In the genomic region with DNA sequence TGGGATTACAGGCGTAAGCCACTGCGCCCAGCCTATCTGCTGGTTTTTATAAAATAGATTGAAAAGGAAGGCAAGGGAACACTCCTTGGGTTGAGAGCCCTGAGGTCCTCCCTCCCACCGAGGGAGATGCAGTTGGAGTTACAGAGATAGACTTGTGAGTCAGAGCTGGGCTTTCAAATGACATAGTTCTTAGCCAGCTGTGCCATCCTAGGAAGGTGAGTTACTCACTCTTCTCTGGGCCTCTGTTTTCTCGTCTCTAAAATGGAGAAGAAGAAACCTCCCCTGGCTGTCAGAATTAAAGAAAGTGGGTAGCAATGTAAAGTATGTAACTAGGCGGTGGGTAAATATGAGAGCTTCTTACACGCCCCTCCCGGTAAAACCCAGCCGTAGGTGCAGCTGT, we compare ENCODE assay signal across 1 cellular context.
TF ChIP-seq lines count a peak whose summit lies in the region.

No MANE protein-coding gene starts in this region.

TF ChIP-seq in GM23338, 12 proteins besides CTCF, POLR2A, EP300 and RAD21 (continued from another document):
- TF ChIP-seq, protein P1, sequence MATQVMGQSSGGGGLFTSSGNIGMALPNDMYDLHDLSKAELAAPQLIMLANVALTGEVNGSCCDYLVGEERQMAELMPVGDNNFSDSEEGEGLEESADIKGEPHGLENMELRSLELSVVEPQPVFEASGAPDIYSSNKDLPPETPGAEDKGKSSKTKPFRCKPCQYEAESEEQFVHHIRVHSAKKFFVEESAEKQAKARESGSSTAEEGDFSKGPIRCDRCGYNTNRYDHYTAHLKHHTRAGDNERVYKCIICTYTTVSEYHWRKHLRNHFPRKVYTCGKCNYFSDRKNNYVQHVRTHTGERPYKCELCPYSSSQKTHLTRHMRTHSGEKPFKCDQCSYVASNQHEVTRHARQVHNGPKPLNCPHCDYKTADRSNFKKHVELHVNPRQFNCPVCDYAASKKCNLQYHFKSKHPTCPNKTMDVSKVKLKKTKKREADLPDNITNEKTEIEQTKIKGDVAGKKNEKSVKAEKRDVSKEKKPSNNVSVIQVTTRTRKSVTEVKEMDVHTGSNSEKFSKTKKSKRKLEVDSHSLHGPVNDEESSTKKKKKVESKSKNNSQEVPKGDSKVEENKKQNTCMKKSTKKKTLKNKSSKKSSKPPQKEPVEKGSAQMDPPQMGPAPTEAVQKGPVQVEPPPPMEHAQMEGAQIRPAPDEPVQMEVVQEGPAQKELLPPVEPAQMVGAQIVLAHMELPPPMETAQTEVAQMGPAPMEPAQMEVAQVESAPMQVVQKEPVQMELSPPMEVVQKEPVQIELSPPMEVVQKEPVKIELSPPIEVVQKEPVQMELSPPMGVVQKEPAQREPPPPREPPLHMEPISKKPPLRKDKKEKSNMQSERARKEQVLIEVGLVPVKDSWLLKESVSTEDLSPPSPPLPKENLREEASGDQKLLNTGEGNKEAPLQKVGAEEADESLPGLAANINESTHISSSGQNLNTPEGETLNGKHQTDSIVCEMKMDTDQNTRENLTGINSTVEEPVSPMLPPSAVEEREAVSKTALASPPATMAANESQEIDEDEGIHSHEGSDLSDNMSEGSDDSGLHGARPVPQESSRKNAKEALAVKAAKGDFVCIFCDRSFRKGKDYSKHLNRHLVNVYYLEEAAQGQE (IDR thresholded peaks at IDR 0.05; ENCODE audit: unreplicated experiment): no peak
- no peak for TF ChIP-seq EZH2phosphoT487 (IDR thresholded peaks at IDR 0.05; ENCODE audit: unreplicated experiment)
- TF ChIP-seq EZH2 (IDR thresholded peaks at IDR 0.05; ENCODE audit: low read depth, unreplicated experiment): no peak
- TF ChIP-seq, protein P2, sequence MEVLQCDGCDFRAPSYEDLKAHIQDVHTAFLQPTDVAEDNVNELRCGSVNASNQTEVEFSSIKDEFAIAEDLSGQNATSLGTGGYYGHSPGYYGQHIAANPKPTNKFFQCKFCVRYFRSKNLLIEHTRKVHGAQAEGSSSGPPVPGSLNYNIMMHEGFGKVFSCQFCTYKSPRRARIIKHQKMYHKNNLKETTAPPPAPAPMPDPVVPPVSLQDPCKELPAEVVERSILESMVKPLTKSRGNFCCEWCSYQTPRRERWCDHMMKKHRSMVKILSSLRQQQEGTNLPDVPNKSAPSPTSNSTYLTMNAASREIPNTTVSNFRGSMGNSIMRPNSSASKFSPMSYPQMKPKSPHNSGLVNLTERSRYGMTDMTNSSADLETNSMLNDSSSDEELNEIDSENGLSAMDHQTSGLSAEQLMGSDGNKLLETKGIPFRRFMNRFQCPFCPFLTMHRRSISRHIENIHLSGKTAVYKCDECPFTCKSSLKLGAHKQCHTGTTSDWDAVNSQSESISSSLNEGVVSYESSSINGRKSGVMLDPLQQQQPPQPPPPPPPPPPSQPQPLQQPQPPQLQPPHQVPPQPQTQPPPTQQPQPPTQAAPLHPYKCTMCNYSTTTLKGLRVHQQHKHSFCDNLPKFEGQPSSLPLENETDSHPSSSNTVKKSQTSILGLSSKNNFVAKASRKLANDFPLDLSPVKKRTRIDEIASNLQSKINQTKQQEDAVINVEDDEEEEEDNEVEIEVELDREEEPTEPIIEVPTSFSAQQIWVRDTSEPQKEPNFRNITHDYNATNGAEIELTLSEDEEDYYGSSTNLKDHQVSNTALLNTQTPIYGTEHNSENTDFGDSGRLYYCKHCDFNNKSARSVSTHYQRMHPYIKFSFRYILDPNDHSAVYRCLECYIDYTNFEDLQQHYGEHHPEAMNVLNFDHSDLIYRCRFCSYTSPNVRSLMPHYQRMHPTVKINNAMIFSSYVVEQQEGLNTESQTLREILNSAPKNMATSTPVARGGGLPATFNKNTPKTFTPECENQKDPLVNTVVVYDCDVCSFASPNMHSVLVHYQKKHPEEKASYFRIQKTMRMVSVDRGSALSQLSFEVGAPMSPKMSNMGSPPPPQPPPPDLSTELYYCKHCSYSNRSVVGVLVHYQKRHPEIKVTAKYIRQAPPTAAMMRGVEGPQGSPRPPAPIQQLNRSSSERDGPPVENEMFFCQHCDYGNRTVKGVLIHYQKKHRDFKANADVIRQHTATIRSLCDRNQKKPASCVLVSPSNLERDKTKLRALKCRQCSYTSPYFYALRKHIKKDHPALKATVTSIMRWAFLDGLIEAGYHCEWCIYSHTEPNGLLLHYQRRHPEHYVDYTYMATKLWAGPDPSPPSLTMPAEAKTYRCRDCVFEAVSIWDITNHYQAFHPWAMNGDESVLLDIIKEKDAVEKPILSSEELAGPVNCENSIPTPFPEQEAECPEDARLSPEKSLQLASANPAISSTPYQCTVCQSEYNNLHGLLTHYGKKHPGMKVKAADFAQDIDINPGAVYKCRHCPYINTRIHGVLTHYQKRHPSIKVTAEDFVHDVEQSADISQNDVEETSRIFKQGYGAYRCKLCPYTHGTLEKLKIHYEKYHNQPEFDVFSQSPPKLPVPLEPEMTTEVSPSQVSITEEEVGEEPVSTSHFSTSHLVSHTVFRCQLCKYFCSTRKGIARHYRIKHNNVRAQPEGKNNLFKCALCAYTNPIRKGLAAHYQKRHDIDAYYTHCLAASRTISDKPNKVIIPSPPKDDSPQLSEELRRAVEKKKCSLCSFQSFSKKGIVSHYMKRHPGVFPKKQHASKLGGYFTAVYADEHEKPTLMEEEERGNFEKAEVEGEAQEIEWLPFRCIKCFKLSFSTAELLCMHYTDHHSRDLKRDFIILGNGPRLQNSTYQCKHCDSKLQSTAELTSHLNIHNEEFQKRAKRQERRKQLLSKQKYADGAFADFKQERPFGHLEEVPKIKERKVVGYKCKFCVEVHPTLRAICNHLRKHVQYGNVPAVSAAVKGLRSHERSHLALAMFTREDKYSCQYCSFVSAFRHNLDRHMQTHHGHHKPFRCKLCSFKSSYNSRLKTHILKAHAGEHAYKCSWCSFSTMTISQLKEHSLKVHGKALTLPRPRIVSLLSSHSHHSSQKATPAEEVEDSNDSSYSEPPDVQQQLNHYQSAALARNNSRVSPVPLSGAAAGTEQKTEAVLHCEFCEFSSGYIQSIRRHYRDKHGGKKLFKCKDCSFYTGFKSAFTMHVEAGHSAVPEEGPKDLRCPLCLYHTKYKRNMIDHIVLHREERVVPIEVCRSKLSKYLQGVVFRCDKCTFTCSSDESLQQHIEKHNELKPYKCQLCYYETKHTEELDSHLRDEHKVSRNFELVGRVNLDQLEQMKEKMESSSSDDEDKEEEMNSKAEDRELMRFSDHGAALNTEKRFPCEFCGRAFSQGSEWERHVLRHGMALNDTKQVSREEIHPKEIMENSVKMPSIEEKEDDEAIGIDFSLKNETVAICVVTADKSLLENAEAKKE (CRISPR knock-in tag; IDR thresholded peaks at IDR 0.05): no peak
- TF ChIP-seq, protein P3, sequence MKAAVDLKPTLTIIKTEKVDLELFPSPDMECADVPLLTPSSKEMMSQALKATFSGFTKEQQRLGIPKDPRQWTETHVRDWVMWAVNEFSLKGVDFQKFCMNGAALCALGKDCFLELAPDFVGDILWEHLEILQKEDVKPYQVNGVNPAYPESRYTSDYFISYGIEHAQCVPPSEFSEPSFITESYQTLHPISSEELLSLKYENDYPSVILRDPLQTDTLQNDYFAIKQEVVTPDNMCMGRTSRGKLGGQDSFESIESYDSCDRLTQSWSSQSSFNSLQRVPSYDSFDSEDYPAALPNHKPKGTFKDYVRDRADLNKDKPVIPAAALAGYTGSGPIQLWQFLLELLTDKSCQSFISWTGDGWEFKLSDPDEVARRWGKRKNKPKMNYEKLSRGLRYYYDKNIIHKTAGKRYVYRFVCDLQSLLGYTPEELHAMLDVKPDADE (IDR thresholded peaks at IDR 0.05): no peak
